ENCODE assay signal across 1 cellular context in genomic region chr7:102973096-102973802, GRCh38.
TF ChIP-seq lines count a peak whose summit lies in the region.

No MANE protein-coding gene starts in this region.

TF ChIP-seq in K562, 482 proteins besides CTCF, POLR2A, EP300 and RAD21 (continued from another document and continues in another):
- no peak for TF ChIP-seq ZNF609 (CRISPR knock-in tag; IDR thresholded peaks at IDR 0.05; ENCODE audit: borderline replicate concordance)
- peak; percentile 99 for TF ChIP-seq MAFG (tag; conservative IDR thresholded peaks at IDR 0.05)
- TF ChIP-seq CEBPB (tag; IDR thresholded peaks at IDR 0.05): peak; percentile 73
- TF ChIP-seq CBX5 (IDR thresholded peaks at IDR 0.05; ENCODE audit: borderline replicate concordance, low read depth): peak; percentile 60; the same call in 1 of the 2 replicates
- TF ChIP-seq FOSL1 (tag; conservative IDR thresholded peaks at IDR 0.05): peak; percentile 94
- TF ChIP-seq CCNT2 (IDR thresholded peaks at IDR 0.05; ENCODE audit: borderline replicate concordance, extremely low read depth, insufficient read length, low read depth, low read length): no peak
- TF ChIP-seq ELF4 (CRISPR knock-in tag; IDR thresholded peaks at IDR 0.05): peak; percentile 85
- peak; percentile 62; the same call in 1 of the 2 replicates for TF ChIP-seq CREB1 (IDR thresholded peaks at IDR 0.05)
- peak; percentile 53; the same call in 1 of the 2 replicates for TF ChIP-seq CREB1 (CRISPR knock-in tag; IDR thresholded peaks at IDR 0.05)
- TF ChIP-seq CHD2 (IDR thresholded peaks at IDR 0.05; ENCODE audit: low read depth, low read length): no peak
- peak; percentile 99 for TF ChIP-seq C11orf30 (IDR thresholded peaks at IDR 0.05; ENCODE audit: low read depth)
- TF ChIP-seq FOXK2 (conservative IDR thresholded peaks at IDR 0.05 in 1 of 2, IDR thresholded peaks at IDR 0.05 in 1 of 2; ENCODE audit: low read depth in 2 of 2): peak; percentile 93 to 96; a peak in 3 of 4 replicates
- TF ChIP-seq CCAR2 (IDR thresholded peaks at IDR 0.05; ENCODE audit: low read depth, low read length): no peak
- TF ChIP-seq ESRRA (IDR thresholded peaks at IDR 0.05; ENCODE audit: borderline replicate concordance, low read depth): peak; percentile 53; the same call in 1 of the 2 replicates
- peak; percentile 45; the same call in 1 of the 2 replicates for TF ChIP-seq ZNF436 (CRISPR knock-in tag; IDR thresholded peaks at IDR 0.05)
- peak; percentile 43; the same call in 1 of the 2 replicates for TF ChIP-seq ZNF511 (CRISPR knock-in tag; IDR thresholded peaks at IDR 0.05)
- 0 out of 2 replicates have a peak, but pooled peaks have one; percentile 5 for TF ChIP-seq BHLHE40 (IDR thresholded peaks at IDR 0.05; ENCODE audit: low read length)
- no peak for TF ChIP-seq PTBP1 (IDR thresholded peaks at IDR 0.05; ENCODE audit: low read depth, low read length)
- peak; percentile 66 for TF ChIP-seq CXXC5 (CRISPR knock-in tag; IDR thresholded peaks at IDR 0.05)
- peak; percentile 90 for TF ChIP-seq GABPA (tag; conservative IDR thresholded peaks at IDR 0.05; ENCODE audit: low read depth)
- TF ChIP-seq TAF9B (IDR thresholded peaks at IDR 0.05; ENCODE audit: partially characterized antibody): peak; percentile 89
- 0 out of 2 replicates have a peak, but pooled peaks have one; percentile 9 for TF ChIP-seq THRAP3 (IDR thresholded peaks at IDR 0.05; ENCODE audit: borderline replicate concordance)
- TF ChIP-seq ZNF407 (IDR thresholded peaks at IDR 0.05; ENCODE audit: low read depth): no peak
- TF ChIP-seq TCF3 (CRISPR knock-in tag; IDR thresholded peaks at IDR 0.05): peak; percentile 34
- no peak for TF ChIP-seq ZBTB43 (CRISPR knock-in tag; IDR thresholded peaks at IDR 0.05)
- TF ChIP-seq ZNF324 (CRISPR knock-in tag; IDR thresholded peaks at IDR 0.05): no peak
- TF ChIP-seq BACH1 (tag; IDR thresholded peaks at IDR 0.05): peak; percentile 98
- peak; percentile 88 for TF ChIP-seq PML (IDR thresholded peaks at IDR 0.05; ENCODE audit: low read length)
- 0 out of 2 replicates have a peak, but pooled peaks have one; percentile 11 for TF ChIP-seq DMBX1 (CRISPR knock-in tag; IDR thresholded peaks at IDR 0.05; ENCODE audit: borderline replicate concordance)
- TF ChIP-seq CBX8 (IDR thresholded peaks at IDR 0.05; ENCODE audit: borderline replicate concordance, extremely low read depth, low read depth, low read length, poor library complexity, severe bottlenecking): no peak
- TF ChIP-seq ZBTB33 (CRISPR knock-in tag; IDR thresholded peaks at IDR 0.05): 0 out of 2 replicates have a peak, but pooled peaks have one; percentile 63
- peak; percentile 96 for TF ChIP-seq RREB1 (CRISPR knock-in tag; IDR thresholded peaks at IDR 0.05)
- TF ChIP-seq ZKSCAN8 (CRISPR knock-in tag; IDR thresholded peaks at IDR 0.05): peak; percentile 51; the same call in 1 of the 2 replicates
- peak; percentile 92 for TF ChIP-seq MYBL2 (IDR thresholded peaks at IDR 0.05; ENCODE audit: low read depth)
- no peak for TF ChIP-seq MYBL2 (CRISPR knock-in tag; IDR thresholded peaks at IDR 0.05; ENCODE audit: borderline replicate concordance)
